1 cellular context compared by ENCODE assay signal in the genomic region with DNA sequence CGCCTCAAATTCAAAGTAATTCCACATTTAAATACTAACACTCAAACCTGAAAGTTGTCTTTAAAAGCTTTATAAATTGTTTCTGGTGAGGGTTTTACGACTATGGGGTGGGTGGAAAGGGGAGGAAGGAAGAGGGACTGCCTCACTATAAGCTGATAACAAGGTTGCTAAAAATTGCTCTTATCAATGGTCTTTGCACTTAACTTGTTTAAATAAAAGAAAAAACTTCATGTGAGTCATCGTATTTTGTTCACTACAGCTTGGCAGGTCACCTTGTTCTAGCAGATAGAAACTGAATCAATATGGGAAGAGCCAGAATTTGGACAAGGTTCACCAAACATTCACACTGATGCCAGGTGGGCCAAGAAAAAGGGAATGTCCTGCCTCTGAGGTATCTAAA.
TF ChIP-seq lines count a peak whose summit lies in the region.

No MANE protein-coding gene starts in this region.

TF ChIP-seq in K562, 482 proteins besides CTCF, POLR2A, EP300 and RAD21 (continued from another document):
- TF ChIP-seq, protein P1, sequence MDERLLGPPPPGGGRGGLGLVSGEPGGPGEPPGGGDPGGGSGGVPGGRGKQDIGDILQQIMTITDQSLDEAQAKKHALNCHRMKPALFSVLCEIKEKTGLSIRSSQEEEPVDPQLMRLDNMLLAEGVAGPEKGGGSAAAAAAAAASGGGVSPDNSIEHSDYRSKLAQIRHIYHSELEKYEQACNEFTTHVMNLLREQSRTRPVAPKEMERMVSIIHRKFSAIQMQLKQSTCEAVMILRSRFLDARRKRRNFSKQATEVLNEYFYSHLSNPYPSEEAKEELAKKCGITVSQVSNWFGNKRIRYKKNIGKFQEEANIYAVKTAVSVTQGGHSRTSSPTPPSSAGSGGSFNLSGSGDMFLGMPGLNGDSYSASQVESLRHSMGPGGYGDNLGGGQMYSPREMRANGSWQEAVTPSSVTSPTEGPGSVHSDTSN (CRISPR knock-in tag; IDR thresholded peaks at IDR 0.05; ENCODE audit: low read depth), result no peak
- TF ChIP-seq, protein P1 (tag; conservative IDR thresholded peaks at IDR 0.05; ENCODE audit: low read depth), result 0 out of 2 replicates have a peak, but pooled peaks have one; percentile 14
- TF ChIP-seq PHB (CRISPR knock-in tag; IDR thresholded peaks at IDR 0.05) (no peak), EGR1 (conservative IDR thresholded peaks at IDR 0.05) (peak; percentile 53), FOSL1 (tag; conservative IDR thresholded peaks at IDR 0.05) (peak; percentile 66), TBP (optimal IDR thresholded peaks at IDR 0.05; ENCODE audit: low read depth, low read length) (no peak), CBFA2T3 (IDR thresholded peaks at IDR 0.05) (peak; percentile 76), FOXA3 (CRISPR knock-in tag; conservative IDR thresholded peaks at IDR 0.05 in 1 of 2, IDR thresholded peaks at IDR 0.05 in 1 of 2) (0 out of 4 replicates have a peak, but pooled peaks of 1 of the 2 experiments have one; percentile 33), ZNF551 (CRISPR knock-in tag; IDR thresholded peaks at IDR 0.05) (no peak), GATAD2B (IDR thresholded peaks at IDR 0.05; ENCODE audit: borderline replicate concordance) (no peak), ZNF695 (CRISPR knock-in tag; IDR thresholded peaks at IDR 0.05) (no peak), CCNT2 (IDR thresholded peaks at IDR 0.05; ENCODE audit: borderline replicate concordance, extremely low read depth, insufficient read length, low read depth, low read length) (peak; percentile 25), TCF3 (CRISPR knock-in tag; IDR thresholded peaks at IDR 0.05) (peak; percentile 80), ZNF174 (CRISPR knock-in tag; IDR thresholded peaks at IDR 0.05) (no peak), U2AF1 (optimal IDR thresholded peaks at IDR 0.05; ENCODE audit: low read depth, low read length) (no peak), GATA2 (CRISPR knock-in tag; IDR thresholded peaks at IDR 0.05) (0 out of 2 replicates have a peak, but pooled peaks have one; percentile 43), JUN (IDR thresholded peaks at IDR 0.05; ENCODE audit: borderline replicate concordance, low read depth, low read length) (no peak), JUN (CRISPR knock-in tag; IDR thresholded peaks at IDR 0.05; ENCODE audit: borderline replicate concordance) (no peak), SRSF9 (IDR thresholded peaks at IDR 0.05; ENCODE audit: borderline replicate concordance, low read depth, low read length) (no peak), SMAD4 (CRISPR knock-in tag; conservative IDR thresholded peaks at IDR 0.05) (no peak), KLF1 (tag; IDR thresholded peaks at IDR 0.05) (no peak), MAFG (tag; conservative IDR thresholded peaks at IDR 0.05) (0 out of 2 replicates have a peak, but pooled peaks have one; percentile 12), CREM (IDR thresholded peaks at IDR 0.05; ENCODE audit: low read depth) (peak; percentile 40; the same call in 1 of the 2 replicates), JUND (IDR thresholded peaks at IDR 0.05; ENCODE audit: borderline replicate concordance, low read depth, low read length) (peak; percentile 82), JUND (tag; IDR thresholded peaks at IDR 0.05; ENCODE audit: borderline replicate concordance, low read depth, low read length) (peak; percentile 86), ETV5 (CRISPR knock-in tag; IDR thresholded peaks at IDR 0.05; ENCODE audit: low read depth) (peak; percentile 45; the same call in 1 of the 2 replicates), MEIS2 (IDR thresholded peaks at IDR 0.05; ENCODE audit: partially characterized antibody) (peak; percentile 53), FUS (optimal IDR thresholded peaks at IDR 0.05; ENCODE audit: low read depth, low read length) (no peak), MEF2D (tag; conservative IDR thresholded peaks at IDR 0.05; ENCODE audit: low read depth) (peak; percentile 62; the same call in 1 of the 2 replicates), ZNF384 (IDR thresholded peaks at IDR 0.05; ENCODE audit: low read depth, low read length) (peak; percentile 76), RCOR1 (IDR thresholded peaks at IDR 0.05; ENCODE audit: borderline replicate concordance in 1 of 2, low read depth in 2 of 2, low read length in 2 of 2) (peak in 1 of 2 experiments; percentile 17; a peak in 1 of 4 replicates)
- TF ChIP-seq, protein P2, sequence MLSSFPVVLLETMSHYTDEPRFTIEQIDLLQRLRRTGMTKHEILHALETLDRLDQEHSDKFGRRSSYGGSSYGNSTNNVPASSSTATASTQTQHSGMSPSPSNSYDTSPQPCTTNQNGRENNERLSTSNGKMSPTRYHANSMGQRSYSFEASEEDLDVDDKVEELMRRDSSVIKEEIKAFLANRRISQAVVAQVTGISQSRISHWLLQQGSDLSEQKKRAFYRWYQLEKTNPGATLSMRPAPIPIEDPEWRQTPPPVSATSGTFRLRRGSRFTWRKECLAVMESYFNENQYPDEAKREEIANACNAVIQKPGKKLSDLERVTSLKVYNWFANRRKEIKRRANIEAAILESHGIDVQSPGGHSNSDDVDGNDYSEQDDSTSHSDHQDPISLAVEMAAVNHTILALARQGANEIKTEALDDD (IDR thresholded peaks at IDR 0.05), result 0 out of 2 replicates have a peak, but pooled peaks have one; percentile 33
- TF ChIP-seq, protein P3, sequence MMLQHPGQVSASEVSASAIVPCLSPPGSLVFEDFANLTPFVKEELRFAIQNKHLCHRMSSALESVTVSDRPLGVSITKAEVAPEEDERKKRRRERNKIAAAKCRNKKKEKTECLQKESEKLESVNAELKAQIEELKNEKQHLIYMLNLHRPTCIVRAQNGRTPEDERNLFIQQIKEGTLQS (IDR thresholded peaks at IDR 0.05), result peak; percentile 48; the same call in 1 of the 2 replicates
- TF ChIP-seq, protein P3 (CRISPR knock-in tag; conservative IDR thresholded peaks at IDR 0.05), result no peak
- TF ChIP-seq, protein P4, sequence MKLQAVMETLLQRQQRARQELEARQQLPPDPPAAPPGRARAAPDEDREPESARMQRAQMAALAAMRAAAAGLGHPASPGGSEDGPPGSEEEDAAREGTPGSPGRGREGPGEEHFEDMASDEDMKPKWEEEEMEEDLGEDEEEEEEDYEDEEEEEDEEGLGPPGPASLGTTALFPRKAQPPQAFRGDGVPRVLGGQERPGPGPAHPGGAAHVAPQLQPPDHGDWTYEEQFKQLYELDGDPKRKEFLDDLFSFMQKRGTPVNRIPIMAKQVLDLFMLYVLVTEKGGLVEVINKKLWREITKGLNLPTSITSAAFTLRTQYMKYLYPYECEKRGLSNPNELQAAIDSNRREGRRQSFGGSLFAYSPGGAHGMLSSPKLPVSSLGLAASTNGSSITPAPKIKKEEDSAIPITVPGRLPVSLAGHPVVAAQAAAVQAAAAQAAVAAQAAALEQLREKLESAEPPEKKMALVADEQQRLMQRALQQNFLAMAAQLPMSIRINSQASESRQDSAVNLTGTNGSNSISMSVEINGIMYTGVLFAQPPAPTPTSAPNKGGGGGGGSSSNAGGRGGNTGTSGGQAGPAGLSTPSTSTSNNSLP (IDR thresholded peaks at IDR 0.05; ENCODE audit: borderline replicate concordance, low read depth, low read length), result 0 out of 2 replicates have a peak, but pooled peaks have one; percentile 62
- TF ChIP-seq, protein P5, sequence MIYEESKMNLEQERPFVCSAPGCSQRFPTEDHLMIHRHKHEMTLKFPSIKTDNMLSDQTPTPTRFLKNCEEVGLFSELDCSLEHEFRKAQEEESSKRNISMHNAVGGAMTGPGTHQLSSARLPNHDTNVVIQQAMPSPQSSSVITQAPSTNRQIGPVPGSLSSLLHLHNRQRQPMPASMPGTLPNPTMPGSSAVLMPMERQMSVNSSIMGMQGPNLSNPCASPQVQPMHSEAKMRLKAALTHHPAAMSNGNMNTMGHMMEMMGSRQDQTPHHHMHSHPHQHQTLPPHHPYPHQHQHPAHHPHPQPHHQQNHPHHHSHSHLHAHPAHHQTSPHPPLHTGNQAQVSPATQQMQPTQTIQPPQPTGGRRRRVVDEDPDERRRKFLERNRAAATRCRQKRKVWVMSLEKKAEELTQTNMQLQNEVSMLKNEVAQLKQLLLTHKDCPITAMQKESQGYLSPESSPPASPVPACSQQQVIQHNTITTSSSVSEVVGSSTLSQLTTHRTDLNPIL (CRISPR knock-in tag; IDR thresholded peaks at IDR 0.05), result no peak
- TF ChIP-seq, protein P6, sequence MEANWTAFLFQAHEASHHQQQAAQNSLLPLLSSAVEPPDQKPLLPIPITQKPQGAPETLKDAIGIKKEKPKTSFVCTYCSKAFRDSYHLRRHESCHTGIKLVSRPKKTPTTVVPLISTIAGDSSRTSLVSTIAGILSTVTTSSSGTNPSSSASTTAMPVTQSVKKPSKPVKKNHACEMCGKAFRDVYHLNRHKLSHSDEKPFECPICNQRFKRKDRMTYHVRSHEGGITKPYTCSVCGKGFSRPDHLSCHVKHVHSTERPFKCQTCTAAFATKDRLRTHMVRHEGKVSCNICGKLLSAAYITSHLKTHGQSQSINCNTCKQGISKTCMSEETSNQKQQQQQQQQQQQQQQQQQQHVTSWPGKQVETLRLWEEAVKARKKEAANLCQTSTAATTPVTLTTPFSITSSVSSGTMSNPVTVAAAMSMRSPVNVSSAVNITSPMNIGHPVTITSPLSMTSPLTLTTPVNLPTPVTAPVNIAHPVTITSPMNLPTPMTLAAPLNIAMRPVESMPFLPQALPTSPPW (CRISPR knock-in tag; IDR thresholded peaks at IDR 0.05), result 0 out of 2 replicates have a peak, but pooled peaks have one; percentile 19
- TF ChIP-seq, protein P7, sequence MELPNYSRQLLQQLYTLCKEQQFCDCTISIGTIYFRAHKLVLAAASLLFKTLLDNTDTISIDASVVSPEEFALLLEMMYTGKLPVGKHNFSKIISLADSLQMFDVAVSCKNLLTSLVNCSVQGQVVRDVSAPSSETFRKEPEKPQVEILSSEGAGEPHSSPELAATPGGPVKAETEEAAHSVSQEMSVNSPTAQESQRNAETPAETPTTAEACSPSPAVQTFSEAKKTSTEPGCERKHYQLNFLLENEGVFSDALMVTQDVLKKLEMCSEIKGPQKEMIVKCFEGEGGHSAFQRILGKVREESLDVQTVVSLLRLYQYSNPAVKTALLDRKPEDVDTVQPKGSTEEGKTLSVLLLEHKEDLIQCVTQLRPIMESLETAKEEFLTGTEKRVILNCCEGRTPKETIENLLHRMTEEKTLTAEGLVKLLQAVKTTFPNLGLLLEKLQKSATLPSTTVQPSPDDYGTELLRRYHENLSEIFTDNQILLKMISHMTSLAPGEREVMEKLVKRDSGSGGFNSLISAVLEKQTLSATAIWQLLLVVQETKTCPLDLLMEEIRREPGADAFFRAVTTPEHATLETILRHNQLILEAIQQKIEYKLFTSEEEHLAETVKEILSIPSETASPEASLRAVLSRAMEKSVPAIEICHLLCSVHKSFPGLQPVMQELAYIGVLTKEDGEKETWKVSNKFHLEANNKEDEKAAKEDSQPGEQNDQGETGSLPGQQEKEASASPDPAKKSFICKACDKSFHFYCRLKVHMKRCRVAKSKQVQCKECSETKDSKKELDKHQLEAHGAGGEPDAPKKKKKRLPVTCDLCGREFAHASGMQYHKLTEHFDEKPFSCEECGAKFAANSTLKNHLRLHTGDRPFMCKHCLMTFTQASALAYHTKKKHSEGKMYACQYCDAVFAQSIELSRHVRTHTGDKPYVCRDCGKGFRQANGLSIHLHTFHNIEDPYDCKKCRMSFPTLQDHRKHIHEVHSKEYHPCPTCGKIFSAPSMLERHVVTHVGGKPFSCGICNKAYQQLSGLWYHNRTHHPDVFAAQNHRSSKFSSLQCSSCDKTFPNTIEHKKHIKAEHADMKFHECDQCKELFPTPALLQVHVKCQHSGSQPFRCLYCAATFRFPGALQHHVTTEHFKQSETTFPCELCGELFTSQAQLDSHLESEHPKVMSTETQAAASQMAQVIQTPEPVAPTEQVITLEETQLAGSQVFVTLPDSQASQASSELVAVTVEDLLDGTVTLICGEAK (IDR thresholded peaks at IDR 0.05), result peak; percentile 84
- TF ChIP-seq, protein P7 (CRISPR knock-in tag; IDR thresholded peaks at IDR 0.05), result peak; percentile 90
